12 cellular contexts compared by ENCODE assay signal in genomic region chr6:71444222-71444621, GRCh38.
A peak's percentile ranks its signal among the peaks of the same experiment; 100 is the strongest.
DNase-seq lines count a peak whose midpoint lies in the region; ATAC-seq and TF ChIP-seq lines count a peak whose summit lies in the region.
"Had no signal": no experiment of that assay in that cellular context is flagged by ENCODE, and none has a peak within 500 bp of the region (broad histone marks: within the 10 kb centered on the region; RNA-seq: fewer than 3 reads in every experiment).

No MANE protein-coding gene starts in this region.

- TF ChIP-seq CTCF in RWPE2 (IDR thresholded peaks at IDR 0.05; ENCODE audit: poor library complexity, severe bottlenecking) (peak; percentile 5), heart left ventricle (IDR thresholded peaks at IDR 0.05) (peak in 9 of 12 donors; percentile 9 to 50 (median 30))

- DNase-seq in NCI-H748 (lab: John Stamatoyannopoulos, UW; ENCODE audit: unreplicated experiment) (peak; percentile 20), NCI-H748 treated with DMSO at 0.1 percent for 48 hours (lab: John Stamatoyannopoulos, UW) (no peak), RWPE2 (ENCODE audit: low spot score) (no peak), heart left ventricle (no peak), retina (peak; percentile 37), NCI-H1694 treated with DMSO at 0.1 percent for 48 hours (lab: John Stamatoyannopoulos, UW) (no peak), mesenteric fat pad (ENCODE audit: low spot score) (no peak)
- DNase-seq: activated naive CD8-positive, alpha-beta T cell treated with anti-CD3 and anti-CD28 coated beads, Interleukin-2, amount 10 ng/mL, durations not matched to agents 7 days and 5 days; NCI-H2029; uterus had no signal

- H3K27me3 ChIP-seq in RWPE2 (ENCODE audit: insufficient read depth, poor library complexity, severe bottlenecking) (no peaks in the 10 kb centered on the region), heart left ventricle (no peaks in the 10 kb centered on the region)
- H3K27me3 ChIP-seq: uterus had no signal

- ATAC-seq in RWPE2 (ENCODE audit: low read depth): no peak
- ATAC-seq in heart left ventricle: peak in 2 of 4 donors; percentile 53 to 64
- no peak for ATAC-seq in GM18867 (IDR thresholded peaks at IDR 0.05; ENCODE audit: unreplicated experiment)

- H3K4me1 ChIP-seq in RWPE2 (ENCODE audit: insufficient read depth, poor library complexity, severe bottlenecking) (no peaks in the 10 kb centered on the region), heart left ventricle (peaks cover 0 to 17% (median 0%) of the 10 kb centered on the region in 12 donors)
- H3K4me1 ChIP-seq: uterus had no signal

- intact Hi-C loops in heart left ventricle (cut with DNase I): loop anchor here in 6 of 10 donors (5.0 to 10.0 kb wide), 4 partner anchors 57 to 62 kb away; no protein-coding TSS in a partner anchor

- WGBS in heart left ventricle, 4 donors: 45 to 61% (median 55%) methylated on average over 4 of the region's 4 CpGs

- H3K27ac ChIP-seq in RWPE2 (ENCODE audit: poor library complexity, severe bottlenecking): no peak overlapping the region
- H3K27ac ChIP-seq in heart left ventricle: no peak overlapping the region
- H3K27ac ChIP-seq: coronary artery, uterus had no signal

- H3K9me3 ChIP-seq in RWPE2 (ENCODE audit: severe bottlenecking) (no peaks in the 10 kb centered on the region), heart left ventricle (peaks cover 0 to 18% (median 4%) of the 10 kb centered on the region in 12 donors)
- H3K9me3 ChIP-seq: uterus had no signal

- H3K4me3 ChIP-seq in RWPE2 (ENCODE audit: severe bottlenecking): no peak overlapping the region
- peak overlapping the region in 4 of 12 donors; percentile 3 to 39 (median 12) for H3K4me3 ChIP-seq in heart left ventricle
- H3K4me3 ChIP-seq: coronary artery, uterus had no signal

- H3K36me3 ChIP-seq in RWPE2 (ENCODE audit: low read depth): no peaks in the 10 kb centered on the region
- no peaks in the 10 kb centered on the region for H3K36me3 ChIP-seq in heart left ventricle
- H3K36me3 ChIP-seq: uterus had no signal

- no peak for TF ChIP-seq POLR2A in heart left ventricle (IDR thresholded peaks at IDR 0.05)

Comparison
In these comparisons a context has a peak if more than half of its experiments do, and no peak if none do; other contexts are left out.
1. DNase-seq: peak in NCI-H748 (single experiment) and retina (single experiment); none in NCI-H748 treated with DMSO at 0.1 percent for 48 hours (single experiment), RWPE2 (single experiment), heart left ventricle (0 of 5), NCI-H1694 treated with DMSO at 0.1 percent for 48 hours (single experiment) and mesenteric fat pad (single experiment).